Comparison of ENCODE assay signal across 27 cellular contexts in the genomic region with DNA sequence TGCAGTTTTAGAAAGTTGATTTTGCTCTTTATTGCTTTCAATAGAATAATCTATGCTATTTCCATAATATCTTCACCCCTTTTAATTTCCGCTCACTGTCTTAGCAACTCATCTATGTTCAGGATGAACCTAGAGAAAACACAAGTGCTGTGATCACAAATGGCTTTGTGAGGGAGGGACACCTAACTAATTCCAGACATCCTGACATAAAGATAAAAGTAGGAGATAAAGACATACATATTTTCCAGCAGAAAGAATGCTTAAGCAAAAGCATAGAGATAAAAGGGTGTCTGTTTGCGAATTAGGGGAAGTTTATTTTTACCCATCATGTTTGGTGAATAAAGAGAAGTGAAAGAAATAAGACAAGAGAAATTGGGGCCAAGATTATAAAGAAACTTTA.
"Had no signal": no experiment of that assay in that cellular context is flagged by ENCODE, and none has a peak within 500 bp of the region (broad histone marks: within the 10 kb centered on the region; RNA-seq: fewer than 3 reads in every experiment).

No MANE protein-coding gene starts in this region.

- FAIRE-seq: endothelial cell of umbilical vein, islet of Langerhans had no signal

- H3K27ac Mint-ChIP-seq: dendritic cell treated with granulocyte-macrophage colony-stimulating factor and Interleukin-4, amounts not matched to agents 40 ng/mL and 50 ng/mL, for 4 days; naive thymus-derived CD4-positive, alpha-beta T cell; nephron progenitor cell; stimulated activated effector memory CD8-positive, alpha-beta T cell treated with anti-CD3 and anti-CD28 coated beads, Interleukin-12 subunit alpha, Interleukin-12 subunit beta, amount 100 ng/mL, for 72 hours had no signal

- H3K36me3 Mint-ChIP-seq: naive thymus-derived CD4-positive, alpha-beta T cell; stimulated activated effector memory CD8-positive, alpha-beta T cell treated with anti-CD3 and anti-CD28 coated beads, Interleukin-12 subunit alpha, Interleukin-12 subunit beta, amount 100 ng/mL, for 72 hours had no signal

- H3K4me1 Mint-ChIP-seq: nephron progenitor cell; stimulated activated effector memory CD8-positive, alpha-beta T cell treated with anti-CD3 and anti-CD28 coated beads, Interleukin-12 subunit alpha, Interleukin-12 subunit beta, amount 100 ng/mL, for 72 hours had no signal

- DNase-seq: colonic mucosa; effector memory CD4-positive, alpha-beta T cell; foreskin keratinocyte; glutamatergic neuron; heart right ventricle; hippocampal formation; left cardiac atrium; left lung; mesenchymal stem cell; midbrain; naive thymus-derived CD4-positive, alpha-beta T cell; nephron progenitor cell; nucleus accumbens; posterior cingulate gyrus; psoas muscle; right cardiac atrium; sigmoid colon; stimulated activated CD4-positive, alpha-beta T cell treated with anti-CD3 and anti-CD28 coated beads, Interleukin-2, amount 100 ng/mL, for 24 hours; stimulated activated CD4-positive, alpha-beta T cell treated with anti-CD3 and anti-CD28 coated beads, Interleukin-4, amount 100 ng/mL, for 24 hours; stimulated activated naive CD4-positive, alpha-beta T cell treated with Interleukin-2 at 50 U/mL for 16 hours; stomach; thyroid gland had no signal

- H3K4me3 Mint-ChIP-seq: dendritic cell treated with granulocyte-macrophage colony-stimulating factor and Interleukin-4, amounts not matched to agents 40 ng/mL and 50 ng/mL, for 4 days; naive thymus-derived CD4-positive, alpha-beta T cell; nephron progenitor cell; stimulated activated effector memory CD8-positive, alpha-beta T cell treated with anti-CD3 and anti-CD28 coated beads, Interleukin-12 subunit alpha, Interleukin-12 subunit beta, amount 100 ng/mL, for 72 hours had no signal

- H3K9me3 Mint-ChIP-seq: dendritic cell treated with granulocyte-macrophage colony-stimulating factor and Interleukin-4, amounts not matched to agents 40 ng/mL and 50 ng/mL, for 4 days; naive thymus-derived CD4-positive, alpha-beta T cell; nephron progenitor cell had no signal

- ATAC-seq: foreskin keratinocyte; gastroesophageal sphincter; heart right ventricle; left cardiac atrium; left lung; naive thymus-derived CD4-positive, alpha-beta T cell; psoas muscle; right cardiac atrium; stimulated activated effector memory CD8-positive, alpha-beta T cell treated with anti-CD3 and anti-CD28 coated beads, Interleukin-12 subunit alpha, Interleukin-12 subunit beta, amount 100 ng/mL, for 72 hours had no signal
